ENCODE assay signal across 1 cellular context in genomic region chr6:145267076-145267867, GRCh38.
TF ChIP-seq lines count a peak whose summit lies in the region.

No MANE protein-coding gene starts in this region.

TF ChIP-seq in HepG2, 621 proteins besides CTCF, POLR2A, EP300 and RAD21 (continued from another document and continues in another):
- TF ChIP-seq ZNF781 (CRISPR knock-in tag; IDR thresholded peaks at IDR 0.05; ENCODE audit: borderline replicate concordance, not compliant biosample characterization) = peak; percentile 37
- TF ChIP-seq, protein P1, sequence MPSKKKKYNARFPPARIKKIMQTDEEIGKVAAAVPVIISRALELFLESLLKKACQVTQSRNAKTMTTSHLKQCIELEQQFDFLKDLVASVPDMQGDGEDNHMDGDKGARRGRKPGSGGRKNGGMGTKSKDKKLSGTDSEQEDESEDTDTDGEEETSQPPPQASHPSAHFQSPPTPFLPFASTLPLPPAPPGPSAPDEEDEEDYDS (CRISPR knock-in tag; IDR thresholded peaks at IDR 0.05) = peak; percentile 76
- TF ChIP-seq ZNF362 (CRISPR knock-in tag; IDR thresholded peaks at IDR 0.05; ENCODE audit: borderline replicate concordance) = peak; percentile 100
- TF ChIP-seq ZNF337 (CRISPR knock-in tag; IDR thresholded peaks at IDR 0.05; ENCODE audit: borderline replicate concordance, low read depth) = 0 out of 2 replicates have a peak, but pooled peaks have one; percentile 6
- TF ChIP-seq EHMT2 (IDR thresholded peaks at IDR 0.05; ENCODE audit: borderline replicate concordance, low read depth, low read length) = peak; percentile 63; the same call in 1 of the 2 replicates
- TF ChIP-seq ZNF460 (CRISPR knock-in tag; IDR thresholded peaks at IDR 0.05; ENCODE audit: borderline replicate concordance) = peak; percentile 42; the same call in 1 of the 2 replicates
- peak; percentile 82 for TF ChIP-seq ZNF18 (CRISPR knock-in tag; IDR thresholded peaks at IDR 0.05; ENCODE audit: insufficient replicate concordance)
- 0 out of 2 replicates have a peak, but pooled peaks have one; percentile 35 for TF ChIP-seq ZNF329 (CRISPR knock-in tag; IDR thresholded peaks at IDR 0.05; ENCODE audit: low read depth)
- TF ChIP-seq, protein P2, sequence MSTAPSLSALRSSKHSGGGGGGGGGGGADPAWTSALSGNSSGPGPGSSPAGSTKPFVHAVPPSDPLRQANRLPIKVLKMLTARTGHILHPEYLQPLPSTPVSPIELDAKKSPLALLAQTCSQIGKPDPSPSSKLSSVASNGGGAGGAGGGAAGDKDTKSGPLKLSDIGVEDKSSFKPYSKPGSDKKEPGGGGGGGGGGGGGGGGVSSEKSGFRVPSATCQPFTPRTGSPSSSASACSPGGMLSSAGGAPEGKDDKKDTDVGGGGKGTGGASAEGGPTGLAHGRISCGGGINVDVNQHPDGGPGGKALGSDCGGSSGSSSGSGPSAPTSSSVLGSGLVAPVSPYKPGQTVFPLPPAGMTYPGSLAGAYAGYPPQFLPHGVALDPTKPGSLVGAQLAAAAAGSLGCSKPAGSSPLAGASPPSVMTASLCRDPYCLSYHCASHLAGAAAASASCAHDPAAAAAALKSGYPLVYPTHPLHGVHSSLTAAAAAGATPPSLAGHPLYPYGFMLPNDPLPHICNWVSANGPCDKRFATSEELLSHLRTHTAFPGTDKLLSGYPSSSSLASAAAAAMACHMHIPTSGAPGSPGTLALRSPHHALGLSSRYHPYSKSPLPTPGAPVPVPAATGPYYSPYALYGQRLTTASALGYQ (CRISPR knock-in tag; IDR thresholded peaks at IDR 0.05) = peak; percentile 100
- TF ChIP-seq ZNF747 (CRISPR knock-in tag; IDR thresholded peaks at IDR 0.05; ENCODE audit: borderline replicate concordance) = peak; percentile 95; the same call in 1 of the 2 replicates
- TF ChIP-seq ARNT (IDR thresholded peaks at IDR 0.05) = no peak
- peak; percentile 64; the same call in 1 of the 2 replicates for TF ChIP-seq HMGXB3 (CRISPR knock-in tag; IDR thresholded peaks at IDR 0.05; ENCODE audit: borderline replicate concordance)
- peak; percentile 44 for TF ChIP-seq CCAR2 (optimal IDR thresholded peaks at IDR 0.05; ENCODE audit: low read depth, low read length)
- TF ChIP-seq ZNF724P (CRISPR knock-in tag; IDR thresholded peaks at IDR 0.05; ENCODE audit: borderline replicate concordance) = peak; percentile 53; the same call in 1 of the 2 replicates
- peak; percentile 91 for TF ChIP-seq FOSL2 (CRISPR knock-in tag; IDR thresholded peaks at IDR 0.05)
- TF ChIP-seq ZNF142 (CRISPR knock-in tag; IDR thresholded peaks at IDR 0.05) = peak; percentile 50; the same call in 1 of the 2 replicates
- peak; percentile 100 for TF ChIP-seq SOX5 (CRISPR knock-in tag; IDR thresholded peaks at IDR 0.05; ENCODE audit: borderline replicate concordance)
- TF ChIP-seq SIX1 (CRISPR knock-in tag; IDR thresholded peaks at IDR 0.05; ENCODE audit: borderline replicate concordance) = peak; percentile 99
- peak; percentile 63 for TF ChIP-seq CCDC6 (CRISPR knock-in tag; IDR thresholded peaks at IDR 0.05)
- TF ChIP-seq ZNF713 (CRISPR knock-in tag; IDR thresholded peaks at IDR 0.05) = 0 out of 2 replicates have a peak, but pooled peaks have one; percentile 43
- peak; percentile 92; the same call in 1 of the 2 replicates for TF ChIP-seq ZSCAN20 (CRISPR knock-in tag; IDR thresholded peaks at IDR 0.05; ENCODE audit: borderline replicate concordance)
- TF ChIP-seq NAIF1 (CRISPR knock-in tag; IDR thresholded peaks at IDR 0.05; ENCODE audit: borderline replicate concordance) = peak; percentile 28; the same call in 1 of the 2 replicates
- TF ChIP-seq FOXK2 (IDR thresholded peaks at IDR 0.05) = peak; percentile 97
- TF ChIP-seq HDAC1 (CRISPR knock-in tag; IDR thresholded peaks at IDR 0.05) = peak; percentile 88
- TF ChIP-seq ZNF569 (CRISPR knock-in tag; IDR thresholded peaks at IDR 0.05; ENCODE audit: borderline replicate concordance) = peak; percentile 32; the same call in 1 of the 2 replicates
- TF ChIP-seq, protein P3, sequence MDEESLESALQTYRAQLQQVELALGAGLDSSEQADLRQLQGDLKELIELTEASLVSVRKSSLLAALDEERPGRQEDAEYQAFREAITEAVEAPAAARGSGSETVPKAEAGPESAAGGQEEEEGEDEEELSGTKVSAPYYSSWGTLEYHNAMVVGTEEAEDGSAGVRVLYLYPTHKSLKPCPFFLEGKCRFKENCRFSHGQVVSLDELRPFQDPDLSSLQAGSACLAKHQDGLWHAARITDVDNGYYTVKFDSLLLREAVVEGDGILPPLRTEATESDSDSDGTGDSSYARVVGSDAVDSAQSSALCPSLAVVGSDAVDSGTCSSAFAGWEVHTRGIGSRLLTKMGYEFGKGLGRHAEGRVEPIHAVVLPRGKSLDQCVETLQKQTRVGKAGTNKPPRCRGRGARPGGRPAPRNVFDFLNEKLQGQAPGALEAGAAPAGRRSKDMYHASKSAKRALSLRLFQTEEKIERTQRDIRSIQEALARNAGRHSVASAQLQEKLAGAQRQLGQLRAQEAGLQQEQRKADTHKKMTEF (CRISPR knock-in tag; IDR thresholded peaks at IDR 0.05) = peak; percentile 100
- TF ChIP-seq ZNF333 (CRISPR knock-in tag; IDR thresholded peaks at IDR 0.05; ENCODE audit: borderline replicate concordance) = no peak
- peak; percentile 66; the same call in 1 of the 2 replicates for TF ChIP-seq ZNF552 (CRISPR knock-in tag; IDR thresholded peaks at IDR 0.05; ENCODE audit: borderline replicate concordance)
- TF ChIP-seq MIXL1 (CRISPR knock-in tag; IDR thresholded peaks at IDR 0.05) = peak; percentile 94
- TF ChIP-seq NONO (IDR thresholded peaks at IDR 0.05) = no peak
- peak; percentile 98 for TF ChIP-seq NONO (CRISPR knock-in tag; conservative IDR thresholded peaks at IDR 0.05)
- peak; percentile 63; the same call in 1 of the 2 replicates for TF ChIP-seq ZNF761 (CRISPR knock-in tag; conservative IDR thresholded peaks at IDR 0.05)
- TF ChIP-seq LCORL (IDR thresholded peaks at IDR 0.05) = peak; percentile 98
- peak; percentile 98 for TF ChIP-seq LCORL (CRISPR knock-in tag; IDR thresholded peaks at IDR 0.05)
- peak; percentile 100 for TF ChIP-seq HNF4A (CRISPR knock-in tag; IDR thresholded peaks at IDR 0.05)
- no peak for TF ChIP-seq AGO1 (IDR thresholded peaks at IDR 0.05; ENCODE audit: low read depth, low read length, poor library complexity, severe bottlenecking)
- peak; percentile 63; the same call in 1 of the 2 replicates for TF ChIP-seq DNMT3B (CRISPR knock-in tag; conservative IDR thresholded peaks at IDR 0.05)
- TF ChIP-seq ZNF512B (CRISPR knock-in tag; IDR thresholded peaks at IDR 0.05; ENCODE audit: borderline replicate concordance) = peak; percentile 22; the same call in 1 of the 2 replicates
- TF ChIP-seq ZNF3 (CRISPR knock-in tag; IDR thresholded peaks at IDR 0.05) = peak; percentile 72; the same call in 1 of the 2 replicates
- TF ChIP-seq MAFK (conservative IDR thresholded peaks at IDR 0.05 in 1 of 2, IDR thresholded peaks at IDR 0.05 in 1 of 2; ENCODE audit: low read length in 2 of 2) = peak; percentile 22 to 37; a peak in 2 of 4 replicates
- TF ChIP-seq MXI1 (IDR thresholded peaks at IDR 0.05; ENCODE audit: borderline replicate concordance, low read depth, low read length) = peak; percentile 59; the same call in 1 of the 3 replicates
